9 cellular contexts compared by ENCODE assay signal in the genomic region with DNA sequence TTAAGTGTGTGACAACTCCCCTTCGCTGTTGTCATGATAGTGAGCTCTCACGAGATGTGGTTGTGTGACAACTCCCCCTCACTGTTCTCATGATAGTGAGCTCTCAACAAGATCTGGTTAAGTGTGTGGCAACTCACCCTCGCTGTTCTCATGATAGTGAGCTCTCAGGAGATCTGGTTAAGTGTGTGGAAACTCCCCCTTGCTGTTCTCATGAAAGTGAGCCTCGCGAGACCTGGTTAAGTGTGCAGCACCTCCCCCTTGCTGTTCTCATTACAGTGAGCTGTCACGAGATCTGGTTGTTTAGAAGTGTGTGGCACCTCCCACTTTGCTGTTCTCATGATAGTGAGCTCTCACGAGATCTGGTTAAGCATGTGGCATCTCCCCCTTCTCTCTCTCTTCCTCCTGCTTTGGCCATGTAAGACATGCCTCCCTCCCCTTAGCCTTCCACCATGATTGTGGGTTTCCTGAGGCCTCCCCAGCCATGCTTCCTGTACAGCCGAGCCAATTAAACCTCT. TPM values are rescaled to one million over a fixed set of nuclear protein-coding genes. Genes with fewer than 3 reads are reported as not detected.
DNase-seq lines count a peak whose midpoint lies in the region; ATAC-seq and TF ChIP-seq lines count a peak whose summit lies in the region.
"Had no signal": no experiment of that assay in that cellular context is flagged by ENCODE, and none has a peak within 500 bp of the region (broad histone marks: within the 10 kb centered on the region; RNA-seq: fewer than 3 reads in every experiment).

No MANE protein-coding gene starts in this region.

- H3K27me3 ChIP-seq in aorta (ENCODE audit: control insufficient read depth in 1 of 2, insufficient read depth in 2 of 2, low read length in 1 of 2): no peaks in the 10 kb centered on the region

- no peak for TF ChIP-seq CTCF in cardiac fibroblast (IDR thresholded peaks at IDR 0.05; ENCODE audit: low read depth, low read length)

- no peak overlapping the region for H3K27ac ChIP-seq in aorta (ENCODE audit: low read depth in 1 of 2, low read length in 2 of 2)
- H3K27ac ChIP-seq: VCaP had no signal

- DNase-seq in activated CD4-positive, CD25-positive, alpha-beta regulatory T cell treated with anti-CD3 and anti-CD28 coated beads, Interleukin-2, amount 50 U/mL, for 72 hours: no peak
- peak; percentile 81 for DNase-seq in NCI-H1436 (lab: John Stamatoyannopoulos, UW)
- peak; percentile 18 to 21 for DNase-seq in cardiac fibroblast (ENCODE audit: low read depth in 2 of 2)
- DNase-seq in stimulated activated CD8-positive, alpha-beta memory T cell treated with anti-CD3 and anti-CD28 coated beads, Interleukin-7, amount 100 ng/mL, for 48 hours (ENCODE audit: extremely low read depth in 1 of 2, low read depth in 1 of 2): peak; percentile 17 to 50
- no peak for DNase-seq in aorta
- DNase-seq in 8988T: no peak

- no peaks in the 10 kb centered on the region for H3K4me1 ChIP-seq in aorta (ENCODE audit: control insufficient read depth in 1 of 2, insufficient read depth in 2 of 2, low read length in 2 of 2)

- H3K9me3 ChIP-seq in aorta (ENCODE audit: control insufficient read depth, low read length): no peaks in the 10 kb centered on the region

- H3K36me3 ChIP-seq in aorta (ENCODE audit: control insufficient read depth in 1 of 2, insufficient read depth in 2 of 2, low read length in 1 of 2): peaks cover 5 to 21% of the 10 kb centered on the region in 2 donors

- 76 to 78% methylated on average over 8 of the region's 8 CpGs for WGBS in aorta, 2 donors

- intact Hi-C loops in aorta (cut with DNase I): no loop called here

- ATAC-seq in activated CD4-positive, CD25-positive, alpha-beta regulatory T cell treated with anti-CD3 and anti-CD28 coated beads, Interleukin-2, amount 50 U/mL, for 24 hours: peak; percentile 91 to 93
- ATAC-seq in HG02623 (IDR thresholded peaks at IDR 0.05; ENCODE audit: unreplicated experiment) (no peak), aorta (ENCODE audit: low FRiP score) (no peak)

- no peak overlapping the region for H3K4me3 ChIP-seq in cardiac fibroblast (replicated peaks in 1 of 2; ENCODE audit: low read depth in 2 of 2, low read length in 2 of 2)
- H3K4me3 ChIP-seq in aorta (ENCODE audit: low read length in 2 of 2): no peak overlapping the region

RNA-seq across cellular contexts. Expression of a gene that starts 25.1 kb away (rescaled TPM):
- 10 to 100 TPM; 60.2 to 85.2 TPM for total RNA-seq in aorta
- polyA plus RNA-seq in aorta: 10 to 100 TPM in 1 of 2 donors, 1 to 10 TPM in 1; 9.3 to 52.0 TPM

RNA-seq across cellular contexts. Expression of a gene that starts 31.7 kb away (rescaled TPM):
- total RNA-seq in aorta: 100 to 1,000 TPM in 1 of 2 donors, 10 to 100 TPM in 1; 73.0 to 111 TPM
- polyA plus RNA-seq in aorta: 10 to 100 TPM; 14.7 to 61.1 TPM

RNA-seq across cellular contexts. Expression of a gene that starts 32.5 kb away (rescaled TPM):
- total RNA-seq in aorta: 10 to 100 TPM in 1 of 2 donors, 1 to 10 TPM in 1; 7.7 to 11.3 TPM
- 10 to 100 TPM; 15.7 to 16.7 TPM for polyA plus RNA-seq in aorta

Comparison
In these comparisons a context has a peak if more than half of its experiments do, and no peak if none do; other contexts are left out.
1. ATAC-seq: peak in activated CD4-positive, CD25-positive, alpha-beta regulatory T cell treated with anti-CD3 and anti-CD28 coated beads, Interleukin-2, amount 50 U/mL, for 24 hours (2 of 2); none in HG02623 (single experiment) and aorta (single experiment).
2. DNase-seq: peak in NCI-H1436 (single experiment), cardiac fibroblast (2 of 2) and stimulated activated CD8-positive, alpha-beta memory T cell treated with anti-CD3 and anti-CD28 coated beads, Interleukin-7, amount 100 ng/mL, for 48 hours (2 of 2); none in activated CD4-positive, CD25-positive, alpha-beta regulatory T cell treated with anti-CD3 and anti-CD28 coated beads, Interleukin-2, amount 50 U/mL, for 72 hours (single experiment), aorta (0 of 2) and 8988T (single experiment).